ENCODE assay signal across 9 cellular contexts in genomic region chr1:27599605-27600499, GRCh38. TPM values are rescaled to one million over a fixed set of nuclear protein-coding genes. Genes with fewer than 3 reads are reported as not detected.
A peak's percentile ranks its signal among the peaks of the same experiment; 100 is the strongest.
DNase-seq lines count a peak whose midpoint lies in the region; ATAC-seq and TF ChIP-seq lines count a peak whose summit lies in the region.
"Had no signal": no experiment of that assay in that cellular context is flagged by ENCODE, and none has a peak within 500 bp of the region (broad histone marks: within the 10 kb centered on the region; RNA-seq: fewer than 3 reads in every experiment).

No MANE protein-coding gene starts in this region.

- H3F3A ChIP-seq in Loucy (ENCODE audit: low read depth) = peaks cover 14% of the 10 kb centered on the region; the same call in 1 of the 2 replicates

- no peak for TF ChIP-seq POLR2A in sigmoid colon (IDR thresholded peaks at IDR 0.05)

- H3K36me3 ChIP-seq in Loucy (ENCODE audit: insufficient read depth, low read length) = no peaks in the 10 kb centered on the region
- no peaks in the 10 kb centered on the region for H3K36me3 ChIP-seq in sigmoid colon
- H3K36me3 ChIP-seq: neutrophil had no signal

- TF ChIP-seq CTCF in GM12872 (IDR thresholded peaks at IDR 0.05; ENCODE audit: insufficient read depth, low read depth, low read length) (0 out of 3 replicates have a peak, but pooled peaks have one; percentile 13), Loucy (conservative IDR thresholded peaks at IDR 0.05; ENCODE audit: low read length) (0 out of 2 replicates have a peak, but pooled peaks have one; percentile 16), endothelial cell (IDR thresholded peaks at IDR 0.05; ENCODE audit: unreplicated experiment) (no peak), sigmoid colon (IDR thresholded peaks at IDR 0.05) (no peak), GM10266 (IDR thresholded peaks at IDR 0.05; ENCODE audit: control insufficient read depth, insufficient read depth, low read depth, missing control alignments) (no peak)

- TF ChIP-seq EP300 in sigmoid colon (IDR thresholded peaks at IDR 0.05) = no peak

- H3K4me3 Mint-ChIP-seq in endothelial cell (ENCODE audit: unreplicated experiment) = peak overlapping the region; percentile 91

- H3K4me3 ChIP-seq in Loucy (ENCODE audit: low read length, poor library complexity, severe bottlenecking) (peak overlapping the region; percentile 79), sigmoid colon (peak overlapping the region in 3 of 4 donors; percentile 1 to 16 (median 14))

- ATAC-seq in GM18517 (IDR thresholded peaks at IDR 0.05; ENCODE audit: unreplicated experiment) = no peak

- no peaks in the 10 kb centered on the region for H3K9me3 Mint-ChIP-seq in endothelial cell (ENCODE audit: unreplicated experiment)

- H3K27ac ChIP-seq in sigmoid colon = peak overlapping the region; percentile 92 to 100 (median 97)
- H3K27ac ChIP-seq: neutrophil had no signal

- H3K36me3 Mint-ChIP-seq in endothelial cell (ENCODE audit: low read depth, unreplicated experiment) = peaks cover 4% of the 10 kb centered on the region

- H3K27ac Mint-ChIP-seq in endothelial cell (ENCODE audit: unreplicated experiment) = peak overlapping the region; percentile 24

- 53 to 59% methylated on average over 9 of the region's 9 CpGs for WGBS in sigmoid colon, 2 donors

- peak overlapping the region; percentile 89 for H3K9ac ChIP-seq in Loucy (ENCODE audit: low read depth, low read length, poor library complexity, severe bottlenecking)

- no peaks in the 10 kb centered on the region for H3K9me3 ChIP-seq in Loucy (ENCODE audit: insufficient read depth, low read depth, low read length)
- no peaks in the 10 kb centered on the region for H3K9me3 ChIP-seq in sigmoid colon
- H3K9me3 ChIP-seq: neutrophil had no signal

- intact Hi-C loops in sigmoid colon (cut with DNase I) = loop anchor here (2.0 to 10.0 kb wide), 2 partner anchors 33 to 275 kb away; partner anchors contain the start of gene TMEM222

- H3K9me2 ChIP-seq in Loucy (replicated peaks; ENCODE audit: low read depth, low read length) = no peaks in the 10 kb centered on the region

- DNase-seq in endothelial cell (ENCODE audit: low spot score) = no peak
- DNase-seq in sigmoid colon = no peak
- no peak for DNase-seq in GM19240 (ENCODE audit: insufficient read length, low spot score)
- DNase-seq in glomerular visceral epithelial cell (ENCODE audit: extremely low spot score) = no peak
- no peak for DNase-seq in GM10266 (ENCODE audit: extremely low spot score)

- peaks cover 9% of the 10 kb centered on the region for H3K27me3 Mint-ChIP-seq in endothelial cell (ENCODE audit: unreplicated experiment)

- peaks cover 89% of the 10 kb centered on the region for H3K79me2 ChIP-seq in Loucy (ENCODE audit: insufficient read depth, low read length)

- peaks cover 79% of the 10 kb centered on the region for H4K20me1 ChIP-seq in Loucy (ENCODE audit: insufficient read depth, low read length, poor library complexity, severe bottlenecking)

- H3K4me1 ChIP-seq in Loucy (ENCODE audit: insufficient read depth, low read length, poor library complexity, severe bottlenecking) (peaks cover 75% of the 10 kb centered on the region), sigmoid colon (peaks cover 0 to 86% (median 77%) of the 10 kb centered on the region in 4 donors)

- peak overlapping the region; percentile 98 for H3K4me2 ChIP-seq in Loucy (ENCODE audit: low read depth, low read length, poor library complexity, severe bottlenecking)

- no peaks in the 10 kb centered on the region for H3K27me3 ChIP-seq in Loucy (ENCODE audit: insufficient read depth, low read length, poor library complexity, severe bottlenecking)
- no peaks in the 10 kb centered on the region for H3K27me3 ChIP-seq in sigmoid colon

- peaks cover 32% of the 10 kb centered on the region for H3K4me1 Mint-ChIP-seq in endothelial cell (ENCODE audit: unreplicated experiment)

- no peak overlapping the region for H2AFZ ChIP-seq in Loucy (ENCODE audit: low read length)

RNA-seq across cellular contexts. Expression of gene AHDC1, which starts 4.1 kb away (rescaled TPM):
- total RNA-seq in endothelial cell (ENCODE audit: unreplicated experiment) (48.0 TPM), sigmoid colon (10 to 100 TPM; 10.9 to 34.1 (median 14.3) TPM)
- polyA plus RNA-seq in sigmoid colon = 10 to 100 TPM in 1 of 3 donors, 1 to 10 TPM in 2; 1.8 to 17.4 (median 2.1) TPM

RNA-seq across cellular contexts. Expression of gene FGR, which starts 35.1 kb away (rescaled TPM):
- total RNA-seq in endothelial cell (ENCODE audit: unreplicated experiment) (0.46 TPM), sigmoid colon (10 to 100 TPM in 1 of 4 donors, 1 to 10 TPM in 3; 6.6 to 11.4 (median 8.0) TPM)
- polyA plus RNA-seq in sigmoid colon = 10 to 100 TPM in 1 of 3 donors, 1 to 10 TPM in 2; 3.0 to 14.4 (median 5.1) TPM

Comparison
In these comparisons a context has a peak if more than half of its experiments do, and no peak if none do; other contexts are left out.
1. CTCF ChIP-seq: peak in GM12872 (single experiment) and Loucy (single experiment); none in endothelial cell (single experiment), sigmoid colon (0 of 4) and GM10266 (single experiment).